ENCODE assay signal across 8 cellular contexts in the genomic region with DNA sequence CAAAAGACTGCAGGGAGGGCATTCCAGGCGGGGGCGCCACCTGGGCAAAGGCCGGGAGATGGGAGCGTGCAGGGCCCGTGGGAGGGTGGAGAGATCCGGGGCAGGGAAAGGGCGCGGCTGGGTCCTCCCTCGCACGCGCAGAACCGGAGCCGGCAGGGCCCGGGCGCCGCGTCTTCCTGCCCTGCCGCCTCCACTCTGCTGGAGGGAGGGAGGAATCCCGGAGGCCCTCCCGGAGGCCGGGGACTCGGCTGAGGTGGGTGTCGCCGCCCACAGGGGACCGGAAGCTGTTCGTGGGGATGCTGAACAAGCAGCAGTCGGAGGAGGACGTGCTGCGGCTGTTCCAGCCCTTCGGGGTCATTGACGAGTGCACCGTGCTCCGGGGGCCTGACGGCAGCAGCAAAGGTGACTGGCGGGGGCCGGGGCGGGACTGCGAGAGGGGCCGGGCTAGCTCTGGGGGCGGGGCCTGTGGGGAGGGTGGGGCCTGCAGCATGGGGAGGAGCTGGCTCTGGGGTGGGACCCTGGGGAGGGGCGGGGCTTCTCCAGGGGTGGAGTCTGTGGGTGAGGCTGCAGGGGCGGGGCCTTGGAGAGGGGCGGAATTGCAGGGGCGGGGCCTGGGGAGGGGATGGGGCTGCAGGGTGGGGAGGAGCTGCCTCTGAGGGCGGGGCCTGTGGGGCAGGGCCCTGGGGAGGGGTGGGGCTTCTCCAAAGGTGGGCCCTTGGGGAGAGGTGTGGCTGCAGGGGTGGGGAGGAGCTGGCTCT. TPM values are rescaled to one million over a fixed set of nuclear protein-coding genes. Genes with fewer than 3 reads are reported as not detected.
DNase-seq lines count a peak whose midpoint lies in the region; ATAC-seq and TF ChIP-seq lines count a peak whose summit lies in the region.

No MANE protein-coding gene starts in this region.

- 2% methylated on average over 40 of the region's 45 CpGs for WGBS in mesenchymal stem cell

- H3K4ac ChIP-seq in mesenchymal stem cell (ENCODE audit: low read depth in 1 of 2, low read length in 2 of 2), result no peak overlapping the region

- peaks cover 20% of the 10 kb centered on the region for H3K4me1 Mint-ChIP-seq in activated CD4-positive, alpha-beta memory T cell treated with anti-CD3 and anti-CD28 coated beads, Interleukin-2, amount 10 ng/mL, durations not matched to agents 7 days and 5 days

- peak overlapping the region; percentile 67 for H4K91ac ChIP-seq in mesenchymal stem cell (ENCODE audit: low read length)

- no peaks in the 10 kb centered on the region for H3K36me3 ChIP-seq in mesenchymal stem cell (ENCODE audit: control insufficient read depth in 1 of 2, insufficient read depth in 2 of 2, low read depth in 1 of 2, low read length in 2 of 2)

- H3K36me3 Mint-ChIP-seq in activated CD4-positive, alpha-beta memory T cell treated with anti-CD3 and anti-CD28 coated beads, Interleukin-2, amount 10 ng/mL, durations not matched to agents 7 days and 5 days (ENCODE audit: low read depth), result no peaks in the 10 kb centered on the region

- no peaks in the 10 kb centered on the region for H3K9me3 Mint-ChIP-seq in activated CD4-positive, alpha-beta memory T cell treated with anti-CD3 and anti-CD28 coated beads, Interleukin-2, amount 10 ng/mL, durations not matched to agents 7 days and 5 days

- peak overlapping the region; percentile 61 for H3K27ac Mint-ChIP-seq in activated CD4-positive, alpha-beta memory T cell treated with anti-CD3 and anti-CD28 coated beads, Interleukin-2, amount 10 ng/mL, durations not matched to agents 7 days and 5 days

- peak; percentile 44 for ATAC-seq in HG02759 (IDR thresholded peaks at IDR 0.05; ENCODE audit: unreplicated experiment)
- ATAC-seq in GM18520 (IDR thresholded peaks at IDR 0.05; ENCODE audit: unreplicated experiment), result no peak

- peak overlapping the region; percentile 7 for H2BK15ac ChIP-seq in mesenchymal stem cell (ENCODE audit: low read depth, poor library complexity, severe bottlenecking)

- CTCF ChIA-PET in activated CD4-positive, alpha-beta memory T cell treated with anti-CD3 and anti-CD28 coated beads, Interleukin-2, amount 10 ng/mL, durations not matched to agents 7 days and 5 days (lab: Charles Lee), result interaction anchor here (0.6 to 2.5 kb wide), 11 partner anchors 9 to 325 kb away, joined by 3 to 13 read pairs (median 3); no protein-coding TSS in a partner anchor

- peak overlapping the region; percentile 76 for H3K4me3 Mint-ChIP-seq in activated CD4-positive, alpha-beta memory T cell treated with anti-CD3 and anti-CD28 coated beads, Interleukin-2, amount 10 ng/mL, durations not matched to agents 7 days and 5 days

- H2BK5ac ChIP-seq in mesenchymal stem cell (ENCODE audit: low read depth, low read length, poor library complexity, severe bottlenecking), result no peak overlapping the region

- TF ChIP-seq CTCF in C4-2B (conservative IDR thresholded peaks at IDR 0.05), result peak; percentile 78

- H3K4me3 ChIP-seq in mesenchymal stem cell (ENCODE audit: insufficient read depth in 1 of 2, low read depth in 1 of 2, low read length in 2 of 2), result peak overlapping the region; percentile 37 to 56

- H2AFZ ChIP-seq in mesenchymal stem cell (ENCODE audit: low read depth, low read length), result peak overlapping the region; percentile 83

- H2AK5ac ChIP-seq in mesenchymal stem cell (ENCODE audit: low read length, severe bottlenecking), result no peak overlapping the region

- H3K23ac ChIP-seq in mesenchymal stem cell (ENCODE audit: low read length in 2 of 2), result no peak overlapping the region

- H3K27ac ChIP-seq in C4-2B (peak overlapping the region; percentile 38), mesenchymal stem cell (ENCODE audit: low read length, poor library complexity, severe bottlenecking) (no peak overlapping the region)

- no peaks in the 10 kb centered on the region for H3K79me1 ChIP-seq in mesenchymal stem cell (replicated peaks; ENCODE audit: low read length, poor library complexity, severe bottlenecking)

- H3K27me3 ChIP-seq in mesenchymal stem cell (ENCODE audit: control insufficient read depth in 1 of 2, insufficient read depth in 1 of 2, low read length in 2 of 2), result peaks cover 64 to 76% of the 10 kb centered on the region in 2 experiments

- H3K9ac ChIP-seq in mesenchymal stem cell (ENCODE audit: low read length), result no peak overlapping the region

- H3K4me1 ChIP-seq in mesenchymal stem cell (ENCODE audit: control insufficient read depth, insufficient read depth, low read depth, low read length), result peaks cover 17% of the 10 kb centered on the region

- H4K8ac ChIP-seq in mesenchymal stem cell (ENCODE audit: low read length), result peak overlapping the region; percentile 89

- peaks cover 13% of the 10 kb centered on the region for H3K27me3 Mint-ChIP-seq in activated CD4-positive, alpha-beta memory T cell treated with anti-CD3 and anti-CD28 coated beads, Interleukin-2, amount 10 ng/mL, durations not matched to agents 7 days and 5 days

- POLR2A ChIA-PET in activated CD4-positive, alpha-beta memory T cell treated with anti-CD3 and anti-CD28 coated beads, Interleukin-2, amount 10 ng/mL, durations not matched to agents 7 days and 5 days (lab: Charles Lee), result interaction anchor here (1.2 to 1.3 kb wide), 2 partner anchors 9 to 326 kb away, joined by 3 to 5 read pairs; no protein-coding TSS in a partner anchor

- H3K18ac ChIP-seq in mesenchymal stem cell (ENCODE audit: low read depth in 1 of 2, low read length in 2 of 2), result peak overlapping the region; percentile 83 to 84

- H2BK12ac ChIP-seq in mesenchymal stem cell (ENCODE audit: low read length in 2 of 2), result no peak overlapping the region

- H3K14ac ChIP-seq in mesenchymal stem cell (ENCODE audit: low read length in 2 of 2), result peak overlapping the region in 1 of 2 experiments; percentile 67

- H3K4me2 ChIP-seq in mesenchymal stem cell (ENCODE audit: low read length, poor library complexity, severe bottlenecking), result peak overlapping the region; percentile 52

- H3K9me3 ChIP-seq in mesenchymal stem cell (ENCODE audit: control insufficient read depth, low read length), result peaks cover 11% of the 10 kb centered on the region

- no peak overlapping the region for H2BK120ac ChIP-seq in mesenchymal stem cell (ENCODE audit: low read depth, low read length)

- peak; percentile 42 for DNase-seq in NCI-H82 treated with DMSO at 0.1 percent for 48 hours (lab: John Stamatoyannopoulos, UW; ENCODE audit: unreplicated experiment)
- peak; percentile 92 for DNase-seq in activated CD4-positive, alpha-beta memory T cell treated with anti-CD3 and anti-CD28 coated beads, Interleukin-2, amount 10 ng/mL, durations not matched to agents 7 days and 5 days
- peak; percentile 98 for DNase-seq in ecto neural progenitor cell (ENCODE audit: low spot score)
- peak; percentile 83 for DNase-seq in mesenchymal stem cell
- DNase-seq in stimulated activated CD8-positive, alpha-beta memory T cell treated with anti-CD3 and anti-CD28 coated beads, Interleukin-15, amount 100 ng/mL, for 48 hours (ENCODE audit: low read depth in 2 of 2), result peak; percentile 81 to 84

RNA-seq across cellular contexts. Expression of a gene that starts 51.3 kb away (rescaled TPM):
- under 1 TPM; 0.25 to 0.43 TPM for total RNA-seq in activated CD4-positive, alpha-beta memory T cell treated with anti-CD3 and anti-CD28 coated beads, Interleukin-2, amount 10 ng/mL, durations not matched to agents 7 days and 5 days
- 0.06 TPM for polyA plus RNA-seq in mesenchymal stem cell (2013, experiment 1 of 2)
- polyA plus RNA-seq in mesenchymal stem cell (2013, experiment 2 of 2), result 0.14 TPM

Comparison
In these comparisons a context has a peak if more than half of its experiments do, and no peak if none do; other contexts are left out.
1. DNase-seq: peak in every context shown above with its lines; median percentile 98 in ecto neural progenitor cell; 92 in activated CD4-positive, alpha-beta memory T cell treated with anti-CD3 and anti-CD28 coated beads, Interleukin-2, amount 10 ng/mL, durations not matched to agents 7 days and 5 days; 83 in mesenchymal stem cell; 82 in stimulated activated CD8-positive, alpha-beta memory T cell treated with anti-CD3 and anti-CD28 coated beads, Interleukin-15, amount 100 ng/mL, for 48 hours; 42 in NCI-H82 treated with DMSO at 0.1 percent for 48 hours.